Comparison of ENCODE assay signal across 18 cellular contexts in genomic region chr5:117559005-117559844, GRCh38.
DNase-seq lines count a peak whose midpoint lies in the region; ATAC-seq, FAIRE-seq and TF ChIP-seq lines count a peak whose summit lies in the region.
"Had no signal": no experiment of that assay in that cellular context is flagged by ENCODE, and none has a peak within 500 bp of the region (broad histone marks: within the 10 kb centered on the region; RNA-seq: fewer than 3 reads in every experiment).

No MANE protein-coding gene starts in this region.

- H3K4me1 ChIP-seq in liver (ENCODE audit: control insufficient read depth in 4 of 4, insufficient read depth in 4 of 4, low read length in 3 of 4) (peaks cover 0 to 14% (median 9%) of the 10 kb centered on the region in 4 donors), HepG2 (ENCODE audit: insufficient read depth, low read length) (no peaks in the 10 kb centered on the region), hepatocyte (ENCODE audit: insufficient read depth) (no peaks in the 10 kb centered on the region), heart left ventricle (no peaks in the 10 kb centered on the region)
- H3K4me1 ChIP-seq: BLaER1 had no signal

- H3K9me3 ChIP-seq in liver (ENCODE audit: control insufficient read depth in 4 of 4, low read length in 3 of 4) = no peaks in the 10 kb centered on the region
- H3K9me3 ChIP-seq in HepG2 (ENCODE audit: low read length) = no peaks in the 10 kb centered on the region
- H3K9me3 ChIP-seq in hepatocyte (ENCODE audit: low read depth) = no peaks in the 10 kb centered on the region
- H3K9me3 ChIP-seq in heart left ventricle = no peaks in the 10 kb centered on the region
- H3K9me3 ChIP-seq: BLaER1 had no signal

- no peak for TF ChIP-seq RAD21 in liver (IDR thresholded peaks at IDR 0.05)
- no peak for TF ChIP-seq RAD21 in HepG2 (CRISPR knock-in tag; IDR thresholded peaks at IDR 0.05)

- H3K27ac Mint-ChIP-seq in progenitor cell of endocrine pancreas = peak overlapping the region; percentile 47
- no peak overlapping the region for H3K27ac Mint-ChIP-seq in stimulated activated naive B cell treated with anti-CD40 and anti-IgM and Interleukin-4, amounts not matched to agents 10 μg/mL and 1 μg/mL and 100 μg/mL, for 72 hours
- H3K27ac Mint-ChIP-seq: CD14-positive monocyte; CD4-positive, alpha-beta memory T cell; HFFc6 had no signal

- H3K36me3 Mint-ChIP-seq in progenitor cell of endocrine pancreas (ENCODE audit: insufficient read depth) = no peaks in the 10 kb centered on the region
- no peaks in the 10 kb centered on the region for H3K36me3 Mint-ChIP-seq in stimulated activated naive B cell treated with anti-CD40 and anti-IgM and Interleukin-4, amounts not matched to agents 10 μg/mL and 1 μg/mL and 100 μg/mL, for 72 hours
- H3K36me3 Mint-ChIP-seq: CD14-positive monocyte; CD4-positive, alpha-beta memory T cell had no signal

- no peak for FAIRE-seq in HepG2 (lab: Jason Lieb, UNC)

- ATAC-seq in HepG2 = no peak
- ATAC-seq in stimulated activated naive B cell treated with anti-CD40 and anti-IgM and Interleukin-4, amounts not matched to agents 10 μg/mL and 1 μg/mL and 100 μg/mL, for 72 hours (replicated peaks) = no peak
- ATAC-seq in heart left ventricle = no peak
- ATAC-seq in SK-N-SH treated with all-trans-retinoic acid at 6 μM for 48 hours = no peak
- ATAC-seq: HCT116 had no signal

- no TSS peak for BruUV-seq in HepG2 (replicated peaks; lab: Mats Ljungman, UMichigan)

- no peak overlapping the region for H3K27ac ChIP-seq in liver (ENCODE audit: low read depth in 1 of 2, low read length in 2 of 2)
- H3K27ac ChIP-seq in HepG2 (ENCODE audit: extremely low read length, insufficient read depth, low read length) = no peak overlapping the region
- H3K27ac ChIP-seq in hepatocyte = no peak overlapping the region
- no peak overlapping the region for H3K27ac ChIP-seq in heart left ventricle
- H3K27ac ChIP-seq: BLaER1 had no signal

- no peaks in the 10 kb centered on the region for H3K9me2 ChIP-seq in hepatocyte (replicated peaks; ENCODE audit: insufficient read depth)

- intact Hi-C loops in HepG2 (cut with micrococcal nuclease; ENCODE audit: unreplicated experiment) (no loop called here), heart left ventricle (cut with DNase I) (no loop called here)

- H3K27me3 Mint-ChIP-seq in progenitor cell of endocrine pancreas = peaks cover 14% of the 10 kb centered on the region
- H3K27me3 Mint-ChIP-seq in stimulated activated naive B cell treated with anti-CD40 and anti-IgM and Interleukin-4, amounts not matched to agents 10 μg/mL and 1 μg/mL and 100 μg/mL, for 72 hours = no peaks in the 10 kb centered on the region
- H3K27me3 Mint-ChIP-seq: CD4-positive, alpha-beta memory T cell had no signal

- H3K79me2 ChIP-seq in HepG2 (ENCODE audit: insufficient read depth, low read length) (no peaks in the 10 kb centered on the region), hepatocyte (no peaks in the 10 kb centered on the region)

- TF ChIP-seq EP300 in HepG2 (IDR thresholded peaks at IDR 0.05; ENCODE audit: low read depth in 2 of 2, low read length in 2 of 2) = no peak
- no peak for TF ChIP-seq EP300 in HepG2 (CRISPR knock-in tag; IDR thresholded peaks at IDR 0.05; ENCODE audit: borderline replicate concordance)

- no peaks in the 10 kb centered on the region for H3K36me3 ChIP-seq in liver (ENCODE audit: control insufficient read depth in 4 of 4, insufficient read depth in 3 of 4, low read depth in 1 of 4, low read length in 3 of 4)
- no peaks in the 10 kb centered on the region for H3K36me3 ChIP-seq in HepG2 (replicated peaks in 1 of 2; ENCODE audit: control insufficient read depth in 1 of 2, insufficient read depth in 2 of 2, low read length in 2 of 2)
- H3K36me3 ChIP-seq in hepatocyte (replicated peaks; ENCODE audit: insufficient read depth, low read depth) = no peaks in the 10 kb centered on the region
- no peaks in the 10 kb centered on the region for H3K36me3 ChIP-seq in heart left ventricle
- H3K36me3 ChIP-seq: BLaER1 had no signal

- H3K4me2 ChIP-seq in HepG2 (ENCODE audit: low read depth, low read length) = no peak overlapping the region
- peak overlapping the region; percentile 34 for H3K4me2 ChIP-seq in hepatocyte
- H3K4me2 ChIP-seq: BLaER1 had no signal

- POLR2A ChIA-PET in HepG2 (lab: Yijun Ruan, JAX) = no interaction called here

- CTCF ChIA-PET in HepG2 (lab: Yijun Ruan, JAX; ENCODE audit: low intra/inter-chr PET ratio, low total read pairs) = no interaction called here

- TF ChIP-seq POLR2A in HepG2 (IDR thresholded peaks at IDR 0.05; ENCODE audit: insufficient read depth in 1 of 2, low read depth in 2 of 2, low read length in 2 of 2) (no peak), heart left ventricle (IDR thresholded peaks at IDR 0.05) (no peak)

- H4K20me1 ChIP-seq in HepG2 (ENCODE audit: insufficient read depth, low read length) (no peaks in the 10 kb centered on the region), hepatocyte (ENCODE audit: insufficient read depth, poor library complexity, severe bottlenecking) (no peaks in the 10 kb centered on the region)
- H4K20me1 ChIP-seq: BLaER1 had no signal

- H3K4me3 ChIP-seq in liver (ENCODE audit: low read depth in 1 of 3, low read length in 3 of 3) (no peak overlapping the region), HepG2 (replicated peaks in 1 of 3; ENCODE audit: insufficient read depth in 1 of 3, low read depth in 2 of 3, low read length in 3 of 3) (no peak overlapping the region), hepatocyte (no peak overlapping the region), heart left ventricle (no peak overlapping the region)
- H3K4me3 ChIP-seq: BLaER1 had no signal

- no peaks in the 10 kb centered on the region for H3K9me3 Mint-ChIP-seq in progenitor cell of endocrine pancreas (ENCODE audit: low read depth)
- H3K9me3 Mint-ChIP-seq in stimulated activated naive B cell treated with anti-CD40 and anti-IgM and Interleukin-4, amounts not matched to agents 10 μg/mL and 1 μg/mL and 100 μg/mL, for 72 hours = no peaks in the 10 kb centered on the region
- H3K9me3 Mint-ChIP-seq: HFFc6 had no signal

- H3K4me1 Mint-ChIP-seq in progenitor cell of endocrine pancreas (ENCODE audit: low read depth) = peaks cover 22% of the 10 kb centered on the region
- H3K4me1 Mint-ChIP-seq in stimulated activated naive B cell treated with anti-CD40 and anti-IgM and Interleukin-4, amounts not matched to agents 10 μg/mL and 1 μg/mL and 100 μg/mL, for 72 hours = no peaks in the 10 kb centered on the region
- H3K4me1 Mint-ChIP-seq: CD14-positive monocyte; CD4-positive, alpha-beta memory T cell had no signal

- DNase-seq in HepG2 (ENCODE audit: low spot score) = no peak
- no peak for DNase-seq in hepatocyte (ENCODE audit: low spot score)
- no peak for DNase-seq in progenitor cell of endocrine pancreas (ENCODE audit: low spot score, unreplicated experiment)
- DNase-seq in stimulated activated naive B cell treated with anti-CD40 and anti-IgM and Interleukin-4, amounts not matched to agents 10 μg/mL and 1 μg/mL and 100 μg/mL, for 72 hours = no peak
- DNase-seq in heart left ventricle = no peak
- DNase-seq: 8988T; Calu3; CD4-positive, alpha-beta memory T cell; DMS79 treated with DMSO at 0.1 percent for 48 hours; GF-D8; GOT3; H7; HFFc6 had no signal

- TF ChIP-seq CTCF in liver (IDR thresholded peaks at IDR 0.05; ENCODE audit: low read depth, low read length, missing input control) (no peak), HepG2 (CRISPR knock-in tag; IDR thresholded peaks at IDR 0.05) (no peak), hepatocyte (IDR thresholded peaks at IDR 0.05; ENCODE audit: poor library complexity) (no peak), progenitor cell of endocrine pancreas (IDR thresholded peaks at IDR 0.05; ENCODE audit: unreplicated experiment) (no peak), heart left ventricle (IDR thresholded peaks at IDR 0.05) (no peak)

- no peaks in the 10 kb centered on the region for H3K27me3 ChIP-seq in liver (ENCODE audit: control insufficient read depth in 4 of 4, insufficient read depth in 4 of 4, low read length in 3 of 4)
- H3K27me3 ChIP-seq in HepG2 (ENCODE audit: control insufficient read depth in 1 of 2, insufficient read depth in 2 of 2, low read length in 2 of 2) = no peaks in the 10 kb centered on the region
- no peaks in the 10 kb centered on the region for H3K27me3 ChIP-seq in hepatocyte
- no peaks in the 10 kb centered on the region for H3K27me3 ChIP-seq in heart left ventricle
- H3K27me3 ChIP-seq: BLaER1 had no signal

- H3K9ac ChIP-seq in liver (ENCODE audit: low read depth in 1 of 2, low read length in 2 of 2) (no peak overlapping the region), HepG2 (ENCODE audit: insufficient read depth, low read depth, low read length) (no peak overlapping the region)
- H3K9ac ChIP-seq: BLaER1 had no signal

- WGBS in liver = 36% methylated on average over 3 of the region's 3 CpGs
- 0% methylated on average over 3 of the region's 3 CpGs for WGBS in HepG2 (ENCODE audit: low lambda C conversion rate)
- WGBS in hepatocyte (ENCODE audit: low lambda C conversion rate, missing lambda C conversion rate) = 66% methylated on average over 3 of the region's 3 CpGs
- 69 to 77% (median 75%) methylated on average over 3 of the region's 3 CpGs for WGBS in heart left ventricle, 4 donors

- in situ Hi-C loops in HepG2 (cut with HindIII; ENCODE audit: extremely low pct_ligation_motif_present, low pct_unique_long_range_greater_than_20kb) = no loop called here

- no peak overlapping the region for H2AFZ ChIP-seq in HepG2 (ENCODE audit: low read length)
- no peak overlapping the region for H2AFZ ChIP-seq in hepatocyte

- H3K4me3 Mint-ChIP-seq in progenitor cell of endocrine pancreas (ENCODE audit: low read depth) = no peak overlapping the region
- H3K4me3 Mint-ChIP-seq in stimulated activated naive B cell treated with anti-CD40 and anti-IgM and Interleukin-4, amounts not matched to agents 10 μg/mL and 1 μg/mL and 100 μg/mL, for 72 hours = no peak overlapping the region
- H3K4me3 Mint-ChIP-seq: CD14-positive monocyte; CD4-positive, alpha-beta memory T cell; HFFc6 had no signal

TF ChIP-seq in liver, 16 proteins besides CTCF, POLR2A, EP300 and RAD21 (continues in another document):
- TF ChIP-seq RXRA (IDR thresholded peaks at IDR 0.05) (peak in 1 of 2 donors; percentile 21), HNF4A (conservative IDR thresholded peaks at IDR 0.05) (peak; percentile 47 to 52)

TF ChIP-seq in HepG2, 621 proteins besides CTCF, POLR2A, EP300 and RAD21 (continues in another document):
- TF ChIP-seq GTF2F1 (IDR thresholded peaks at IDR 0.05; ENCODE audit: low read length) = no peak
- no peak for TF ChIP-seq KDM3A (CRISPR knock-in tag; IDR thresholded peaks at IDR 0.05; ENCODE audit: low read depth)
- TF ChIP-seq NFKBIZ (CRISPR knock-in tag; IDR thresholded peaks at IDR 0.05) = no peak
- no peak for TF ChIP-seq ZNF557 (CRISPR knock-in tag; IDR thresholded peaks at IDR 0.05)

TF ChIP-seq in SK-N-SH treated with all-trans-retinoic acid at 6 μM for 48 hours, 23 proteins besides CTCF, POLR2A, EP300 and RAD21 (continues in another document):
- TF ChIP-seq OSR1 (CRISPR knock-in tag; IDR thresholded peaks at IDR 0.05) (no peak), ZNF565 (CRISPR knock-in tag; conservative IDR thresholded peaks at IDR 0.05; ENCODE audit: low read depth) (no peak), ESRRG (CRISPR knock-in tag; IDR thresholded peaks at IDR 0.05) (no peak), ZC3H10 (CRISPR knock-in tag; IDR thresholded peaks at IDR 0.05) (no peak), ZNF70 (CRISPR knock-in tag; IDR thresholded peaks at IDR 0.05) (no peak), RARB (CRISPR knock-in tag; IDR thresholded peaks at IDR 0.05) (no peak)
